20 cellular contexts compared by ENCODE assay signal in the genomic region with DNA sequence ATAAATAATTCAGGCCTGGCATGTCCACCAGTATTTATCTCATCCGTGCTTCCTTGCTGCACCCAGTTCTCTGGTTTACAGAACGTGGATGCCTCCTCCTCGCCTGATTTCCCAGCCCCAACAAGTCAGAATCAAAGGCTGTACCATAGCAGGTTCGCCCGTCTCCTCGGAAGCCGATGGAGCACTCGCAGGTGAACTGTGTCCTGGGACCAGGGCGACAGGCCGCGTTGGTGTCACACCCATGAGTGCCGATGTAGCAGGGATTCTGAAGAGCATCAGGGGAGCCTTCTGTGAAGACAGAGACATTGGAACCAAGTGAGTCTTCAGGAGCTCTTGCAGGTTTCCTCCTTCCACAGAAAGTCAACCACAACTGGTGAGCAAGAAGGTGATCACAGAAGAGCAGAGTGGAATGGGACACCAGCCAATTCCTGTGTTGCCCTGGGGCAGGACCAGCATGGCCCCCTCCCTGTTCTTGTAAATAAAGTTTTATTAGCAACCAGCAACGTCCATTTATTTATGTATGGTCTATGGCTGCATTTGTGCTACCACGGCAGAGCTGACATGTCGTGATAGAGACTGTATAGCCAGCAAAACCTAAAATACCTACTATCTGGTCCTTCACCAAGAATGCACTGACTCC. TPM values are rescaled to one million over a fixed set of nuclear protein-coding genes. Genes with fewer than 3 reads are reported as not detected.
DNase-seq lines count a peak whose midpoint lies in the region; ATAC-seq and TF ChIP-seq lines count a peak whose summit lies in the region.
"Had no signal": no experiment of that assay in that cellular context is flagged by ENCODE, and none has a peak within 500 bp of the region (broad histone marks: within the 10 kb centered on the region; RNA-seq: fewer than 3 reads in every experiment).

No MANE protein-coding gene starts in this region.

- H3F3A ChIP-seq in smooth muscle cell (ENCODE audit: low read depth), result no peaks in the 10 kb centered on the region

- H3K9ac ChIP-seq in smooth muscle cell (ENCODE audit: low read depth), result no peak overlapping the region

- TF ChIP-seq POLR2A in heart left ventricle (IDR thresholded peaks at IDR 0.05), result no peak
- no peak for TF ChIP-seq POLR2A in prostate gland (IDR thresholded peaks at IDR 0.05)

- WGBS in heart left ventricle, 4 donors, result 93 to 96% (median 94%) methylated on average over 13 to 15 of the region's 15 CpGs
- 93% methylated on average over 15 of the region's 15 CpGs for WGBS in right cardiac atrium
- WGBS in smooth muscle cell (ENCODE audit: low lambda C conversion rate), result 93% methylated on average over 15 of the region's 15 CpGs
- WGBS in prostate gland, result 92% methylated on average over 15 of the region's 15 CpGs

- H3K9me3 ChIP-seq in heart left ventricle (no peaks in the 10 kb centered on the region), right cardiac atrium (ENCODE audit: control insufficient read depth, low read length) (no peaks in the 10 kb centered on the region), smooth muscle cell (replicated peaks; ENCODE audit: low read depth) (no peaks in the 10 kb centered on the region), prostate gland (no peaks in the 10 kb centered on the region)
- H3K9me3 ChIP-seq: BE2C had no signal

- H3K4me1 ChIP-seq in heart left ventricle (peaks cover 0 to 31% (median 21%) of the 10 kb centered on the region in 12 donors), right cardiac atrium (ENCODE audit: control insufficient read depth, insufficient read depth, low read length) (peaks cover 5% of the 10 kb centered on the region), smooth muscle cell (ENCODE audit: low read depth) (no peaks in the 10 kb centered on the region), prostate gland (replicated peaks) (no peaks in the 10 kb centered on the region)
- H3K4me1 ChIP-seq: BE2C had no signal

- H3K27ac ChIP-seq in heart left ventricle (peak overlapping the region in 9 of 12 donors; percentile 14 to 70 (median 52)), right cardiac atrium (ENCODE audit: low read length) (no peak overlapping the region), smooth muscle cell (ENCODE audit: low read depth) (peak overlapping the region; percentile 40), caudate nucleus (ENCODE audit: low read depth, low read length) (no peak overlapping the region), prostate gland (no peak overlapping the region)

- H3K4me1 Mint-ChIP-seq in glutamatergic neuron (ENCODE audit: low read depth, unreplicated experiment), result peaks cover 23% of the 10 kb centered on the region
- H3K4me1 Mint-ChIP-seq: GM23338 had no signal

- H3K27me3 Mint-ChIP-seq in glutamatergic neuron (ENCODE audit: unreplicated experiment), result no peaks in the 10 kb centered on the region

- H4K20me1 ChIP-seq in smooth muscle cell (ENCODE audit: low read depth), result no peaks in the 10 kb centered on the region

- intact Hi-C loops in heart left ventricle (cut with DNase I), result loop anchor here in 1 of 10 donors (5.0 kb wide), 1 partner anchor 33 kb away; no protein-coding TSS in a partner anchor
- intact Hi-C loops in right cardiac atrium (cut with DNase I), result no loop called here
- intact Hi-C loops in prostate gland (cut with DNase I), result no loop called here

- no peaks in the 10 kb centered on the region for H3K9me3 Mint-ChIP-seq in glutamatergic neuron (ENCODE audit: unreplicated experiment)
- H3K9me3 Mint-ChIP-seq: CD8-positive, alpha-beta T cell; GM23338 had no signal

- no peaks in the 10 kb centered on the region for H3K79me2 ChIP-seq in smooth muscle cell (ENCODE audit: low read depth)

- no peak for DNase-seq in heart left ventricle
- DNase-seq in right cardiac atrium, result no peak
- DNase-seq in M059J (ENCODE audit: low read depth), result peak; percentile 21
- no peak for DNase-seq in glutamatergic neuron
- no peak for DNase-seq in smooth muscle cell (lab: John Stamatoyannopoulos, UW; ENCODE audit: unreplicated experiment)
- DNase-seq in caudate nucleus (lab: John Stamatoyannopoulos, UW), result no peak
- no peak for DNase-seq in prostate gland (ENCODE audit: low spot score)
- DNase-seq: BE2C; HCEC 1CT; NCI-H1105 treated with DMSO at 0.1 percent for 48 hours; NCI-H1694; NCI-H2081 treated with DMSO at 0.1 percent for 48 hours; NCI-H446 treated with DMSO at 0.1 percent for 48 hours; NCI-H748 treated with DMSO at 0.1 percent for 48 hours; NK-92 treated with Interleukin-12 subunit alpha and Interleukin-12 subunit beta, amount 100 ng/mL, for 24 hours; SHP77 had no signal

- H3K4me3 ChIP-seq in heart left ventricle (no peak overlapping the region), right cardiac atrium (ENCODE audit: low read length) (no peak overlapping the region), smooth muscle cell (no peak overlapping the region), prostate gland (no peak overlapping the region)
- H3K4me3 ChIP-seq: GM23338 had no signal

- ATAC-seq in heart left ventricle (no peak), right cardiac atrium (no peak), GM18511 (IDR thresholded peaks at IDR 0.05; ENCODE audit: unreplicated experiment) (no peak)
- ATAC-seq: CD8-positive, alpha-beta T cell; GM23338; SK-N-SH treated with all-trans-retinoic acid at 6 μM for 48 hours had no signal

- H2AFZ ChIP-seq in smooth muscle cell (ENCODE audit: low read depth), result no peak overlapping the region
- H2AFZ ChIP-seq: GM23338 had no signal

- no peak overlapping the region for H3K27ac Mint-ChIP-seq in glutamatergic neuron (ENCODE audit: unreplicated experiment)
- H3K27ac Mint-ChIP-seq: CD8-positive, alpha-beta T cell had no signal

- H3K36me3 ChIP-seq in heart left ventricle, result peaks cover 0 to 95% (median 83%) of the 10 kb centered on the region in 9 donors
- H3K36me3 ChIP-seq in smooth muscle cell (ENCODE audit: low read depth), result no peaks in the 10 kb centered on the region
- H3K36me3 ChIP-seq in prostate gland, result peaks cover 0 to 9% of the 10 kb centered on the region in 2 donors
- H3K36me3 ChIP-seq: BE2C had no signal

- no peak for TF ChIP-seq CTCF in heart left ventricle (IDR thresholded peaks at IDR 0.05)
- TF ChIP-seq CTCF in glutamatergic neuron (IDR thresholded peaks at IDR 0.05; ENCODE audit: partially characterized antibody, unreplicated experiment), result no peak
- TF ChIP-seq CTCF in smooth muscle cell (IDR thresholded peaks at IDR 0.05; ENCODE audit: borderline replicate concordance, insufficient read depth, poor library complexity, severe bottlenecking), result no peak
- no peak for TF ChIP-seq CTCF in prostate gland (IDR thresholded peaks at IDR 0.05)

- H3K36me3 Mint-ChIP-seq in glutamatergic neuron (ENCODE audit: unreplicated experiment), result no peaks in the 10 kb centered on the region
- H3K36me3 Mint-ChIP-seq: CD8-positive, alpha-beta T cell had no signal

- H3K4me3 Mint-ChIP-seq in glutamatergic neuron (ENCODE audit: unreplicated experiment), result peak overlapping the region; percentile 25
- H3K4me3 Mint-ChIP-seq: CD8-positive, alpha-beta T cell; GM23338 had no signal

- H3K27me3 ChIP-seq in heart left ventricle (no peaks in the 10 kb centered on the region), right cardiac atrium (ENCODE audit: control insufficient read depth, insufficient read depth) (no peaks in the 10 kb centered on the region), smooth muscle cell (ENCODE audit: low read depth) (no peaks in the 10 kb centered on the region), prostate gland (replicated peaks; ENCODE audit: insufficient read depth) (no peaks in the 10 kb centered on the region)
- H3K27me3 ChIP-seq: BE2C had no signal

- H3K4me2 ChIP-seq in smooth muscle cell, result no peak overlapping the region
- H3K4me2 ChIP-seq: GM23338 had no signal

RNA-seq across cellular contexts. Expression of gene NID1, which starts 40.8 kb away (rescaled TPM):
- 100 to 1,000 TPM in 2 of 9 donors, 10 to 100 TPM in 7; 33.3 to 157 (median 61.7) TPM for total RNA-seq in heart left ventricle
- 10 to 100 TPM; 19.4 to 89.6 TPM for polyA plus RNA-seq in heart left ventricle
- 100 to 1,000 TPM in 1 of 4 donors, 10 to 100 TPM in 3; 31.3 to 107 (median 58.1) TPM for total RNA-seq in right cardiac atrium
- polyA plus RNA-seq in right cardiac atrium, result 24.4 TPM
- 33.1 and 60.4 TPM in 2 replicates for total RNA-seq in M059J (2014; rRNA removed; shearing (Covaris generic))
- total RNA-seq in glutamatergic neuron (ENCODE audit: unreplicated experiment), result 1.4 TPM
- 52.9 and 62.9 TPM in 2 replicates for total RNA-seq in smooth muscle cell
- polyA plus RNA-seq in smooth muscle cell, result 45.0 and 74.1 TPM in 2 replicates
- 10 to 100 TPM; 21.6 to 74.9 TPM for total RNA-seq in prostate gland
- total RNA-seq: CD8-positive, alpha-beta T cell had no signal

Comparison
In these comparisons a context has a peak if more than half of its experiments do, and no peak if none do; other contexts are left out.
1. H3K27ac ChIP-seq: peak in heart left ventricle (9 of 12) and smooth muscle cell (single experiment); none in right cardiac atrium (single experiment), caudate nucleus (single experiment) and prostate gland (0 of 2).